Comparison of ENCODE assay signal across 2 cellular contexts in genomic region chr6:155549928-155550327, GRCh38.
TF ChIP-seq lines count a peak whose summit lies in the region.

No MANE protein-coding gene starts in this region.

TF ChIP-seq in HepG2, 621 proteins besides CTCF, POLR2A, EP300 and RAD21 (continued from another document):
- no peak for TF ChIP-seq SMC3 (IDR thresholded peaks at IDR 0.05; ENCODE audit: low read length)
- TF ChIP-seq ZNF724P (CRISPR knock-in tag; IDR thresholded peaks at IDR 0.05; ENCODE audit: borderline replicate concordance), result peak; percentile 86; the same call in 1 of the 2 replicates
- no peak for TF ChIP-seq ZNF660 (CRISPR knock-in tag; IDR thresholded peaks at IDR 0.05; ENCODE audit: borderline replicate concordance, low read depth)
- no peak for TF ChIP-seq ZNF136 (CRISPR knock-in tag; IDR thresholded peaks at IDR 0.05; ENCODE audit: low read depth)
- TF ChIP-seq HNF4G (IDR thresholded peaks at IDR 0.05; ENCODE audit: borderline replicate concordance, low read depth, low read length), result no peak
- no peak for TF ChIP-seq HNF4G (CRISPR knock-in tag; IDR thresholded peaks at IDR 0.05; ENCODE audit: borderline replicate concordance, low read depth)
- TF ChIP-seq ZNF33A (CRISPR knock-in tag; IDR thresholded peaks at IDR 0.05; ENCODE audit: borderline replicate concordance), result no peak
- TF ChIP-seq RELA (CRISPR knock-in tag; IDR thresholded peaks at IDR 0.05), result no peak

TF ChIP-seq in K562, 482 proteins besides CTCF, POLR2A, EP300 and RAD21 (continued from another document):
- TF ChIP-seq NR0B1 (IDR thresholded peaks at IDR 0.05; ENCODE audit: partially characterized antibody), result no peak
- TF ChIP-seq CREB1 (IDR thresholded peaks at IDR 0.05), result no peak
- TF ChIP-seq CREB1 (CRISPR knock-in tag; IDR thresholded peaks at IDR 0.05), result no peak
- TF ChIP-seq L3MBTL2 (IDR thresholded peaks at IDR 0.05), result no peak
- TF ChIP-seq SIN3B (IDR thresholded peaks at IDR 0.05; ENCODE audit: low read depth), result no peak
- TF ChIP-seq HCFC1 (IDR thresholded peaks at IDR 0.05; ENCODE audit: low read depth, low read length), result no peak
- no peak for TF ChIP-seq ZNF274 (IDR thresholded peaks at IDR 0.05; ENCODE audit: borderline replicate concordance, low read depth, low read length)
- no peak for TF ChIP-seq ZNF174 (CRISPR knock-in tag; IDR thresholded peaks at IDR 0.05)
- TF ChIP-seq ADNP (tag; IDR thresholded peaks at IDR 0.05), result no peak
- no peak for TF ChIP-seq ARID3B (CRISPR knock-in tag; IDR thresholded peaks at IDR 0.05; ENCODE audit: borderline replicate concordance)
- no peak for TF ChIP-seq TSHZ1 (CRISPR knock-in tag; IDR thresholded peaks at IDR 0.05)
- no peak for TF ChIP-seq ZNF644 (tag; IDR thresholded peaks at IDR 0.05; ENCODE audit: low read depth)
TF ChIP-seq in K562: peak in this region for 0.
